In genomic region chr17:38672788-38673713, GRCh38 we compare ENCODE assay signal across 1 cellular context.
TF ChIP-seq lines count a peak whose summit lies in the region.

No MANE protein-coding gene starts in this region.

TF ChIP-seq in H1, 55 proteins besides CTCF, POLR2A, EP300 and RAD21:
- TF ChIP-seq POLR2AphosphoS5 (IDR thresholded peaks at IDR 0.05; ENCODE audit: low read depth, low read length) (no peak), RBBP5 (IDR thresholded peaks at IDR 0.05; ENCODE audit: borderline replicate concordance, low read depth, low read length) (no peak), MAFK (IDR thresholded peaks at IDR 0.05; ENCODE audit: low read depth, low read length) (no peak), POU5F1 (IDR thresholded peaks at IDR 0.05; ENCODE audit: low read depth, low read length) (no peak), MAX (IDR thresholded peaks at IDR 0.05) (no peak), CBX8 (IDR thresholded peaks at IDR 0.05; ENCODE audit: borderline replicate concordance, low read depth, low read length) (no peak), ATF3 (IDR thresholded peaks at IDR 0.05; ENCODE audit: insufficient read depth, low read depth, low read length) (no peak), ASH2L (IDR thresholded peaks at IDR 0.05; ENCODE audit: low read length) (peak; percentile 23), KDM5A (IDR thresholded peaks at IDR 0.05; ENCODE audit: low read length) (no peak), KDM1A (IDR thresholded peaks at IDR 0.05; ENCODE audit: borderline replicate concordance, low read length) (peak; percentile 50; the same call in 1 of the 2 replicates), TAF1 (IDR thresholded peaks at IDR 0.05; ENCODE audit: low read depth, low read length) (0 out of 2 replicates have a peak, but pooled peaks have one; percentile 4), BRCA1 (IDR thresholded peaks at IDR 0.05; ENCODE audit: low read depth, low read length) (no peak), TEAD4 (IDR thresholded peaks at IDR 0.05; ENCODE audit: low read depth, low read length) (no peak), RNF2 (IDR thresholded peaks at IDR 0.05; ENCODE audit: borderline replicate concordance, low read depth, low read length, missing control alignments, poor library complexity, severe bottlenecking) (peak; percentile 10), CHD1 (IDR thresholded peaks at IDR 0.05; ENCODE audit: low read depth, low read length) (no peak), CBX5 (IDR thresholded peaks at IDR 0.05; ENCODE audit: low read depth, low read length) (no peak), SAP30 (IDR thresholded peaks at IDR 0.05; ENCODE audit: insufficient read depth, insufficient replicate concordance, low read length) (no peak)
TF ChIP-seq in H1: peak in this region for 4.
